In the genomic region with DNA sequence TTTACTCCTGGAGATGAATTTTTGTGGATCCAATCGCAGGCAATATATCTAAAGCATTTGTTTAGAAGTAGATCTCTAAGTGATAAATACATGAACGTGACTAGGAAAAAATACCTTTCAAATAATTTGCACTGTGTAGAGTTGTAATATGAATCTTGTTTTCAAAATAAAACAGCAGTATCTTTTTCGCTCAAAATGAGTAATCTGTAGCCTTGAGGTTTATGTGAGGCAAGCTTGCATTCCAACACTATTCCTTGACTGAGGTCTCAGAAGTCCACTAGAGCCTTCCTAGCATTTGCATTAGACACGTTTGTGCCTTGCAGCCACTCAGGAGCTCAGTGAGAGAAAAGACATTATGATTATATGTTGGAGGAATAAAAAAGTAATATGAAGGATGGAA, we compare ENCODE assay signal across 32 cellular contexts.
A peak's percentile ranks its signal among the peaks of the same experiment; 100 is the strongest.
DNase-seq lines count a peak whose midpoint lies in the region; ATAC-seq, FAIRE-seq and TF ChIP-seq lines count a peak whose summit lies in the region.
"Had no signal": no experiment of that assay in that cellular context is flagged by ENCODE, and none has a peak within 500 bp of the region (broad histone marks: within the 10 kb centered on the region; RNA-seq: fewer than 3 reads in every experiment).

No MANE protein-coding gene starts in this region.

- H3K27ac ChIP-seq in breast epithelium (no peak overlapping the region), astrocyte (ENCODE audit: low read depth, low read length) (no peak overlapping the region), fibroblast of lung (ENCODE audit: insufficient read depth, low read length) (no peak overlapping the region), GM23248 (no peak overlapping the region)
- H3K27ac ChIP-seq: 22Rv1, C4-2B, SJCRH30 had no signal

- in situ Hi-C loops in GM23248 (cut with MboI), result no loop called here

- no peak overlapping the region for H3K4me3 ChIP-seq in breast epithelium
- H3K4me3 ChIP-seq in astrocyte (ENCODE audit: insufficient read depth, low read depth, low read length), result no peak overlapping the region
- H3K4me3 ChIP-seq in fibroblast of lung (replicated peaks in 1 of 4; ENCODE audit: control extremely low read depth in 1 of 4, insufficient read depth in 1 of 4, low read depth in 3 of 4, low read length in 4 of 4), result no peak overlapping the region
- no peak overlapping the region for H3K4me3 ChIP-seq in GM23248
- H3K4me3 ChIP-seq: SJCRH30 had no signal

- WGBS in GM23248 (ENCODE audit: low coverage in 1 of 2, low lambda C conversion rate in 2 of 2, missing lambda C conversion rate in 2 of 2), 2 experiments, result 14 to 19% methylated on average over 4 of the region's 4 CpGs

- no peaks in the 10 kb centered on the region for H3K27me3 Mint-ChIP-seq in MCF 10A (ENCODE audit: insufficient read depth, unreplicated experiment)
- no peaks in the 10 kb centered on the region for H3K27me3 Mint-ChIP-seq in astrocyte (ENCODE audit: low read depth, unreplicated experiment)
- H3K27me3 Mint-ChIP-seq: B cell had no signal

- H3K9me3 ChIP-seq in breast epithelium, result no peaks in the 10 kb centered on the region
- no peaks in the 10 kb centered on the region for H3K9me3 ChIP-seq in astrocyte (ENCODE audit: insufficient read depth, low read depth, low read length)
- H3K9me3 ChIP-seq in fibroblast of lung (ENCODE audit: control insufficient read depth, insufficient read depth, low read depth, low read length), result no peaks in the 10 kb centered on the region
- no peaks in the 10 kb centered on the region for H3K9me3 ChIP-seq in GM23248 (ENCODE audit: low read depth)
- H3K9me3 ChIP-seq: Caco-2, SJCRH30 had no signal

- no peaks in the 10 kb centered on the region for H3K79me2 ChIP-seq in astrocyte (ENCODE audit: insufficient read depth, low read length)
- no peaks in the 10 kb centered on the region for H3K79me2 ChIP-seq in fibroblast of lung (ENCODE audit: control insufficient read depth, insufficient read depth, low read length)
- no peaks in the 10 kb centered on the region for H3K79me2 ChIP-seq in GM23248 (ENCODE audit: insufficient read depth)

- CTCF ChIA-PET in MCF 10A (lab: Yijun Ruan, JAX), result no interaction called here

- H3K4me1 Mint-ChIP-seq in MCF 10A (ENCODE audit: insufficient read depth, unreplicated experiment), result no peaks in the 10 kb centered on the region
- H3K4me1 Mint-ChIP-seq in astrocyte (ENCODE audit: low read depth, unreplicated experiment), result peaks cover 2% of the 10 kb centered on the region
- H3K4me1 Mint-ChIP-seq: B cell had no signal

- H2AFZ ChIP-seq in astrocyte (ENCODE audit: low read depth, low read length) (no peak overlapping the region), fibroblast of lung (ENCODE audit: low read length) (no peak overlapping the region), GM23248 (no peak overlapping the region)

- intact Hi-C loops in MCF 10A (cut with micrococcal nuclease) (no loop called here), breast epithelium (cut with DNase I; ENCODE audit: low total_unique reads) (no loop called here)

- H3K9ac ChIP-seq in astrocyte (ENCODE audit: low read length), result no peak overlapping the region
- no peak overlapping the region for H3K9ac ChIP-seq in fibroblast of lung (ENCODE audit: insufficient read depth, low read length)
- H3K9ac ChIP-seq in GM23248, result no peak overlapping the region

- FAIRE-seq in astrocyte (lab: Jason Lieb, UNC), result no peak
- FAIRE-seq: GM12892, GM19239 had no signal

- BruUV-seq in MCF 10A (replicated peaks; lab: Mats Ljungman, UMichigan), result no TSS peak

- DNase-seq in MCF 10A (ENCODE audit: unreplicated experiment) (peak; percentile 21), breast epithelium (ENCODE audit: low spot score in 2 of 2) (no peak), astrocyte (ENCODE audit: low read depth) (peak; percentile 2), fibroblast of lung (ENCODE audit: low read depth in 2 of 2) (peak; percentile 10 to 13), GM23248 (no peak), medulla oblongata (ENCODE audit: extremely low spot score) (no peak)
- DNase-seq: Caco-2; CD8-positive, alpha-beta T cell; DMS 273 treated with DMSO at 0.1 percent for 48 hours; DMS79; EL; H7; IMR-90; KG1; NCI-H1092; NCI-H1417 treated with DMSO at 0.1 percent for 48 hours; NCI-H1694 treated with DMSO at 0.1 percent for 48 hours; NCI-H2081; NCI-H345; NCI-H524; NCI-H748 treated with DMSO at 0.1 percent for 48 hours; PC-3; SJCRH30 had no signal

- H4K20me1 ChIP-seq in astrocyte (ENCODE audit: insufficient read depth, low read length) (no peaks in the 10 kb centered on the region), fibroblast of lung (ENCODE audit: control insufficient read depth, extremely low read depth, insufficient read depth, low read length) (no peaks in the 10 kb centered on the region), GM23248 (ENCODE audit: insufficient read depth) (no peaks in the 10 kb centered on the region)

- TF ChIP-seq POLR2A in breast epithelium (IDR thresholded peaks at IDR 0.05), result no peak

- H3K4me1 ChIP-seq in breast epithelium, result no peaks in the 10 kb centered on the region
- H3K4me1 ChIP-seq in astrocyte (ENCODE audit: insufficient read depth, low read length), result no peaks in the 10 kb centered on the region
- H3K4me1 ChIP-seq in fibroblast of lung (ENCODE audit: control insufficient read depth, extremely low read depth, insufficient read depth, low read length), result no peaks in the 10 kb centered on the region
- no peaks in the 10 kb centered on the region for H3K4me1 ChIP-seq in GM23248 (ENCODE audit: insufficient read depth)
- H3K4me1 ChIP-seq: Caco-2, SJCRH30 had no signal

- H3K9me3 Mint-ChIP-seq in MCF 10A (ENCODE audit: unreplicated experiment) (peaks cover 2% of the 10 kb centered on the region), astrocyte (ENCODE audit: unreplicated experiment) (no peaks in the 10 kb centered on the region)

- H3K27ac Mint-ChIP-seq in MCF 10A (ENCODE audit: low read depth, unreplicated experiment) (no peak overlapping the region), astrocyte (ENCODE audit: unreplicated experiment) (no peak overlapping the region)
- H3K27ac Mint-ChIP-seq: B cell; CD8-positive, alpha-beta T cell had no signal

- no peak for TF ChIP-seq CTCF in MCF 10A (IDR thresholded peaks at IDR 0.05; ENCODE audit: unreplicated experiment)
- TF ChIP-seq CTCF in breast epithelium (IDR thresholded peaks at IDR 0.05), result no peak
- TF ChIP-seq CTCF in astrocyte (IDR thresholded peaks at IDR 0.05; ENCODE audit: insufficient read depth, low read depth, low read length), result no peak
- TF ChIP-seq CTCF in fibroblast of lung (conservative IDR thresholded peaks at IDR 0.05 in 1 of 2, IDR thresholded peaks at IDR 0.05 in 1 of 2; ENCODE audit: low read depth in 1 of 2, low read length in 2 of 2), result no peak

- POLR2A ChIA-PET in MCF 10A (lab: Yijun Ruan, JAX), result interaction anchor here (0.6 kb wide), 1 partner anchor 12 kb away, joined by 3 read pairs; no protein-coding TSS in a partner anchor

- no peaks in the 10 kb centered on the region for H3K36me3 ChIP-seq in breast epithelium
- H3K36me3 ChIP-seq in astrocyte (ENCODE audit: insufficient read depth, low read length), result no peaks in the 10 kb centered on the region
- no peaks in the 10 kb centered on the region for H3K36me3 ChIP-seq in fibroblast of lung (ENCODE audit: control insufficient read depth, insufficient read depth, low read length)
- no peaks in the 10 kb centered on the region for H3K36me3 ChIP-seq in GM23248 (ENCODE audit: low read depth)
- H3K36me3 ChIP-seq: SJCRH30 had no signal

- H3K4me2 ChIP-seq in astrocyte (ENCODE audit: low read length), result no peak overlapping the region
- H3K4me2 ChIP-seq in fibroblast of lung (ENCODE audit: extremely low read depth, insufficient read depth, low read length), result no peak overlapping the region
- H3K4me2 ChIP-seq in GM23248 (ENCODE audit: unreplicated experiment), result no peak overlapping the region

- no peaks in the 10 kb centered on the region for H3F3A ChIP-seq in GM23248 (ENCODE audit: insufficient read depth)

- H3K27me3 ChIP-seq in breast epithelium (no peaks in the 10 kb centered on the region), astrocyte (ENCODE audit: insufficient read depth, low read length) (no peaks in the 10 kb centered on the region), fibroblast of lung (ENCODE audit: control insufficient read depth, insufficient read depth, low read length) (no peaks in the 10 kb centered on the region), GM23248 (replicated peaks; ENCODE audit: insufficient read depth) (no peaks in the 10 kb centered on the region)
- H3K27me3 ChIP-seq: SJCRH30 had no signal

- ATAC-seq in HG02763 (IDR thresholded peaks at IDR 0.05; ENCODE audit: unreplicated experiment) (no peak), GM21526 (IDR thresholded peaks at IDR 0.05; ENCODE audit: low FRiP score, unreplicated experiment) (no peak)
- ATAC-seq: CD8-positive, alpha-beta T cell; PC-3; Right ventricle myocardium inferior; SK-N-SH treated with all-trans-retinoic acid at 6 μM for 48 hours had no signal

- H3K4me3 Mint-ChIP-seq in MCF 10A (ENCODE audit: unreplicated experiment) (no peak overlapping the region), astrocyte (ENCODE audit: unreplicated experiment) (no peak overlapping the region)
- H3K4me3 Mint-ChIP-seq: B cell; CD8-positive, alpha-beta T cell had no signal

- H3K9me2 ChIP-seq in GM23248 (ENCODE audit: insufficient read depth), result no peaks in the 10 kb centered on the region

- H3K36me3 Mint-ChIP-seq in MCF 10A (ENCODE audit: insufficient read depth, unreplicated experiment), result no peaks in the 10 kb centered on the region
- no peaks in the 10 kb centered on the region for H3K36me3 Mint-ChIP-seq in astrocyte (ENCODE audit: low read depth, unreplicated experiment)
- H3K36me3 Mint-ChIP-seq: CD8-positive, alpha-beta T cell had no signal

Comparison
In these comparisons a context has a peak if more than half of its experiments do, and no peak if none do; other contexts are left out.
1. DNase-seq: peak in MCF 10A (single experiment), astrocyte (single experiment) and fibroblast of lung (2 of 2); none in breast epithelium (0 of 2), GM23248 (single experiment) and medulla oblongata (single experiment).